7 cellular contexts compared by ENCODE assay signal in the genomic region with DNA sequence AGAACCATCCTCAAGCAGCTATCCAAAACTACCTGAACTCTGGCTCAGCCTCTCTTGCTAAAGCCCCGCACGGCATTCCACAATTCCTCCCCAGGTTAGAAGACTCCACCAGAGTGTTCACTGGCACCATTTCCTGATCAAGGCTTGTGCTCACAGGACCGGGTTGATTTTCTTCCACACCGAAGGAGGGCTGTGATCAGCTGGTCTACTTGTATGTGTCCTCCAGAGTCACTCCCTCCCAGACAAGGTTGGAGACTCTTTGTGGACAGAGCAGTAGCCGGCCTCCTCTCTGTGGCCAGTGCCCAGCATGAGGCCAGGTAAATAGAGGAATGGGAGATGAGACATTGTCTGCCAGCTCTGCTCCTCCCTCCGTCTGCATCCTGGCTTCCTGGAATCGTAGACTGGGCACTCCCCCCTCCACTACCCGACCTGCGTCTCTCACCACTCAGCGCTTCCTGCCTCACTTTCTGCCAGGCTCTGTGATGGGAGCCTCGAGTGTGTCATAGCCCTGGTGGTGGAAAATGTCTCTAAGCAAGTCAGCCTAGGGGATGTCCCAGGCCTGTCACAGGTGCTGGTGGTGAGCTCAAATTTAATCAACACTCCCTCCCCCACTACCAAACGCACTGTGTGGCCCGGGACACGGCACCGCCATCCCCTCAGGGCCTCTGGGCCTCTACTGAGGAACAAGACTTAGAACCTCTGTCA. TPM values are rescaled to one million over a fixed set of nuclear protein-coding genes. Genes with fewer than 3 reads are reported as not detected.
DNase-seq lines count a peak whose midpoint lies in the region; ATAC-seq, FAIRE-seq and TF ChIP-seq lines count a peak whose summit lies in the region.

No MANE protein-coding gene starts in this region.

- FAIRE-seq in astrocyte (lab: Jason Lieb, UNC) (no peak), pancreas (lab: Jason Lieb, UNC) (no peak)

- H3K36me3 ChIP-seq in astrocyte (ENCODE audit: insufficient read depth, low read length) (no peaks in the 10 kb centered on the region), pancreas (no peaks in the 10 kb centered on the region)

- peak overlapping the region; percentile 62 for H2AFZ ChIP-seq in astrocyte (ENCODE audit: low read depth, low read length)

- 58 to 60% methylated on average over 15 of the region's 15 CpGs for WGBS in pancreas, 2 donors

- H3K4me1 Mint-ChIP-seq in astrocyte (ENCODE audit: low read depth, unreplicated experiment) = peaks cover 2% of the 10 kb centered on the region

- no peak overlapping the region for H3K9ac ChIP-seq in astrocyte (ENCODE audit: low read length)

- no peak overlapping the region for H3K4me2 ChIP-seq in astrocyte (ENCODE audit: low read length)

- intact Hi-C loops in pancreas (cut with DNase I) = no loop called here

- H3K27me3 ChIP-seq in astrocyte (ENCODE audit: insufficient read depth, low read length) (peaks cover 8% of the 10 kb centered on the region), pancreas (no peaks in the 10 kb centered on the region)

- H3K4me3 ChIP-seq in astrocyte (ENCODE audit: insufficient read depth, low read depth, low read length) = no peak overlapping the region
- H3K4me3 ChIP-seq in pancreas = no peak overlapping the region

- no peaks in the 10 kb centered on the region for H3K9me3 ChIP-seq in astrocyte (ENCODE audit: insufficient read depth, low read depth, low read length)
- H3K9me3 ChIP-seq in pancreas = no peaks in the 10 kb centered on the region

- peak overlapping the region; percentile 8 for H3K27ac Mint-ChIP-seq in astrocyte (ENCODE audit: unreplicated experiment)

- H3K4me1 ChIP-seq in astrocyte (ENCODE audit: insufficient read depth, low read length) (peaks cover 6% of the 10 kb centered on the region), pancreas (no peaks in the 10 kb centered on the region)

- no peaks in the 10 kb centered on the region for H4K20me1 ChIP-seq in astrocyte (ENCODE audit: insufficient read depth, low read length)

- H3K79me2 ChIP-seq in astrocyte (ENCODE audit: insufficient read depth, low read length) = no peaks in the 10 kb centered on the region

- H3K27me3 Mint-ChIP-seq in astrocyte (ENCODE audit: low read depth, unreplicated experiment) = peaks cover 20% of the 10 kb centered on the region

- H3K27ac ChIP-seq in astrocyte (ENCODE audit: low read depth, low read length) = no peak overlapping the region
- H3K27ac ChIP-seq in pancreas = no peak overlapping the region
- H3K27ac ChIP-seq in caudate nucleus (ENCODE audit: low read depth, low read length) = no peak overlapping the region

- H3K9me3 Mint-ChIP-seq in astrocyte (ENCODE audit: unreplicated experiment) = peaks cover 2% of the 10 kb centered on the region

- TF ChIP-seq CTCF in astrocyte (IDR thresholded peaks at IDR 0.05; ENCODE audit: insufficient read depth, low read depth, low read length) (no peak), pancreas (IDR thresholded peaks at IDR 0.05) (no peak)

- peak; percentile 86 for DNase-seq in GM19238 (ENCODE audit: insufficient read length, low spot score)
- DNase-seq in T-helper 22 cell (ENCODE audit: low read depth) = peak; percentile 95
- DNase-seq in astrocyte (ENCODE audit: low read depth) = peak; percentile 28
- DNase-seq in pancreas = no peak
- DNase-seq in caudate nucleus (lab: John Stamatoyannopoulos, UW) = no peak
- DNase-seq in NCI-H510A (lab: John Stamatoyannopoulos, UW) = no peak

- peak; percentile 84 for ATAC-seq in HG03175 (IDR thresholded peaks at IDR 0.05; ENCODE audit: unreplicated experiment)
- ATAC-seq in pancreas = peak in 3 of 4 donors; percentile 26 to 85 (median 64)

- no peak overlapping the region for H3K4me3 Mint-ChIP-seq in astrocyte (ENCODE audit: unreplicated experiment)

- H3K36me3 Mint-ChIP-seq in astrocyte (ENCODE audit: low read depth, unreplicated experiment) = no peaks in the 10 kb centered on the region

RNA-seq across cellular contexts. Expression of a gene that starts 12.5 kb away (rescaled TPM):
- total RNA-seq in astrocyte (not detected in 2 replicates), pancreas (1 to 10 TPM in 1 of 6 donors, under 1 TPM in 5; 0.13 to 1.0 (median 0.30) TPM)
- polyA plus RNA-seq in pancreas = 1 to 10 TPM; 1.3 to 3.1 TPM

RNA-seq across cellular contexts. Expression of a gene that starts 27.7 kb away (rescaled TPM):
- total RNA-seq in astrocyte (1.3 and 1.6 TPM in 2 replicates), pancreas (under 1 TPM; 0.05 to 1.00 (median 0.58) TPM)
- under 1 TPM; 0.05 to 0.19 TPM for polyA plus RNA-seq in pancreas

Comparison
In these comparisons a context has a peak if more than half of its experiments do, and no peak if none do; other contexts are left out.
1. DNase-seq: peak in GM19238 (single experiment), T-helper 22 cell (single experiment) and astrocyte (single experiment); none in pancreas (0 of 6), caudate nucleus (0 of 61) and NCI-H510A (single experiment).